Comparison of ENCODE assay signal across 2 cellular contexts in genomic region chr6:136103101-136103688, GRCh38.
TF ChIP-seq lines count a peak whose summit lies in the region.

No MANE protein-coding gene starts in this region.

TF ChIP-seq in IMR-90, 13 proteins besides CTCF, POLR2A, EP300 and RAD21 (continued from another document):
- no peak for TF ChIP-seq ELK1 (IDR thresholded peaks at IDR 0.05; ENCODE audit: borderline replicate concordance, low read depth, low read length)
- no peak for TF ChIP-seq RFX5 (IDR thresholded peaks at IDR 0.05; ENCODE audit: low read depth, low read length)
- TF ChIP-seq BHLHE40 (IDR thresholded peaks at IDR 0.05; ENCODE audit: low read depth, low read length), result no peak
- peak; percentile 78 for TF ChIP-seq CEBPB (IDR thresholded peaks at IDR 0.05; ENCODE audit: low read depth, low read length)
- no peak for TF ChIP-seq MAFK (IDR thresholded peaks at IDR 0.05; ENCODE audit: low read depth, low read length)

TF ChIP-seq in endothelial cell of umbilical vein, 7 proteins besides CTCF, POLR2A, EP300 and RAD21 (continued from another document):
- no peak for TF ChIP-seq MAX (IDR thresholded peaks at IDR 0.05; ENCODE audit: insufficient read depth, insufficient read length)
- TF ChIP-seq POLR2AphosphoS5 (IDR thresholded peaks at IDR 0.05; ENCODE audit: insufficient read depth, low read depth, low read length), result no peak
